9 cellular contexts compared by ENCODE assay signal in the genomic region with DNA sequence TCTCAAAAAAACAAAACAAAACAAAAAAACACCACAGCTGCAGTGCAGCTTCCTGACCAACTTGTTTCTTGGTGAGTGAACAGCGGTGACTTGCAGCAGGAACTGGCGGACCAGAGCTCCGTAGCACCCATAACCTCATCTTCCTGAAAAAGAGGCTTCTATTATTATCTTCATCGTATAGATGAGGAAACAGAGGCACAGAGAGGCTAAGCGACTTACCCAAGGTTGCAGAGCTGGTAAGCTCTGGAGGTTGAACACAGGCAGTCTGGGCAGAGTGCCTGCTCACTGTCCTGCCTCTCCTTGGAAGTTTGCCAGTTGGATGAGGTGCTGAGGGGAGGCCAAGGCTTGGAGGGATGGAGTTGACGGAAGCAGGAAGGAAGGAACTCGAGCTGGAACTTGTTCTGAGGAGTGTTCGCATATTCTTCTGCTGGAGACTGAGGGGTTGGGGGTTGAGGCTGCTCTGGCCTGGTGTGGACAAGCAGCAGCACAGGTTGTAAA. TPM values are rescaled to one million over a fixed set of nuclear protein-coding genes. Genes with fewer than 3 reads are reported as not detected.
DNase-seq lines count a peak whose midpoint lies in the region; ATAC-seq, FAIRE-seq and TF ChIP-seq lines count a peak whose summit lies in the region.
"Had no signal": no experiment of that assay in that cellular context is flagged by ENCODE, and none has a peak within 500 bp of the region (broad histone marks: within the 10 kb centered on the region; RNA-seq: fewer than 3 reads in every experiment).

No MANE protein-coding gene starts in this region.

- FAIRE-seq in frontal cortex (lab: Jason Lieb, UNC), result no peak

- no peak for TF ChIP-seq CTCF in testis (IDR thresholded peaks at IDR 0.05)

- H3K4me1 Mint-ChIP-seq in activated naive CD4-positive, alpha-beta T cell treated with anti-CD3 and anti-CD28 coated beads, Interleukin-2, amount 10 ng/mL, durations not matched to agents 7 days and 5 days, result peaks cover 10% of the 10 kb centered on the region
- H3K4me1 Mint-ChIP-seq in activated naive CD4-positive, alpha-beta T cell treated with anti-CD3 and anti-CD28 coated beads for 36 hours (ENCODE audit: low read depth), result peaks cover 14% of the 10 kb centered on the region

- no peaks in the 10 kb centered on the region for H3K9me3 ChIP-seq in effector memory CD4-positive, alpha-beta T cell (ENCODE audit: control insufficient read depth, low read length)
- no peaks in the 10 kb centered on the region for H3K9me3 ChIP-seq in testis

- no peak overlapping the region for H3K4me3 Mint-ChIP-seq in activated naive CD4-positive, alpha-beta T cell treated with anti-CD3 and anti-CD28 coated beads, Interleukin-2, amount 10 ng/mL, durations not matched to agents 7 days and 5 days
- H3K4me3 Mint-ChIP-seq in activated naive CD4-positive, alpha-beta T cell treated with anti-CD3 and anti-CD28 coated beads for 36 hours, result no peak overlapping the region

- peaks cover 29% of the 10 kb centered on the region for H3K27me3 Mint-ChIP-seq in activated naive CD4-positive, alpha-beta T cell treated with anti-CD3 and anti-CD28 coated beads, Interleukin-2, amount 10 ng/mL, durations not matched to agents 7 days and 5 days
- no peaks in the 10 kb centered on the region for H3K27me3 Mint-ChIP-seq in activated naive CD4-positive, alpha-beta T cell treated with anti-CD3 and anti-CD28 coated beads for 36 hours (ENCODE audit: low read depth)

- WGBS in testis, 2 donors, result 60 to 64% methylated on average over 8 of the region's 8 CpGs

- H3K4me3 ChIP-seq in effector memory CD4-positive, alpha-beta T cell (ENCODE audit: insufficient read depth, low read depth, low read length, poor library complexity, severe bottlenecking), result no peak overlapping the region
- no peak overlapping the region for H3K4me3 ChIP-seq in testis

- DNase-seq in activated naive CD4-positive, alpha-beta T cell treated with anti-CD3 and anti-CD28 coated beads, Interleukin-2, amount 10 ng/mL, durations not matched to agents 7 days and 5 days, result peak; percentile 38
- DNase-seq in activated naive CD4-positive, alpha-beta T cell treated with anti-CD3 and anti-CD28 coated beads for 36 hours, result no peak
- DNase-seq in NCI-H226, result peak; percentile 81
- no peak for DNase-seq in effector memory CD4-positive, alpha-beta T cell
- peak; percentile 32 for DNase-seq in testis
- DNase-seq in frontal cortex (ENCODE audit: low spot score in 2 of 2), result no peak

- no peaks in the 10 kb centered on the region for H3K36me3 Mint-ChIP-seq in activated naive CD4-positive, alpha-beta T cell treated with anti-CD3 and anti-CD28 coated beads, Interleukin-2, amount 10 ng/mL, durations not matched to agents 7 days and 5 days
- H3K36me3 Mint-ChIP-seq in activated naive CD4-positive, alpha-beta T cell treated with anti-CD3 and anti-CD28 coated beads for 36 hours (ENCODE audit: low read depth), result no peaks in the 10 kb centered on the region

- no peaks in the 10 kb centered on the region for H3K9me3 Mint-ChIP-seq in activated naive CD4-positive, alpha-beta T cell treated with anti-CD3 and anti-CD28 coated beads, Interleukin-2, amount 10 ng/mL, durations not matched to agents 7 days and 5 days
- H3K9me3 Mint-ChIP-seq in activated naive CD4-positive, alpha-beta T cell treated with anti-CD3 and anti-CD28 coated beads for 36 hours, result no peaks in the 10 kb centered on the region

- ATAC-seq in HG02623 (IDR thresholded peaks at IDR 0.05; ENCODE audit: unreplicated experiment), result no peak
- no peak for ATAC-seq in HG02642 (IDR thresholded peaks at IDR 0.05; ENCODE audit: poor library complexity, unreplicated experiment)

- CTCF ChIA-PET in activated naive CD4-positive, alpha-beta T cell treated with anti-CD3 and anti-CD28 coated beads, Interleukin-2, amount 10 ng/mL, durations not matched to agents 7 days and 5 days (lab: Charles Lee), result interaction anchor here (1.3 to 2.1 kb wide), 2 partner anchors 9 to 106 kb away, joined by 3 to 9 read pairs; no protein-coding TSS in a partner anchor
- CTCF ChIA-PET in activated naive CD4-positive, alpha-beta T cell treated with anti-CD3 and anti-CD28 coated beads for 36 hours (lab: Charles Lee), result interaction anchor here (1.0 to 2.7 kb wide), 4 partner anchors 9 to 31 kb away, joined by 3 to 12 read pairs (median 4); no protein-coding TSS in a partner anchor

- intact Hi-C loops in activated naive CD4-positive, alpha-beta T cell treated with anti-CD3 and anti-CD28 coated beads for 36 hours (cut with micrococcal nuclease), result no loop called here
- intact Hi-C loops in testis (cut with DNase I; ENCODE audit: low total_unique reads), result no loop called here

- H3K36me3 ChIP-seq in effector memory CD4-positive, alpha-beta T cell (ENCODE audit: control insufficient read depth, insufficient read depth, low read length), result no peaks in the 10 kb centered on the region
- no peaks in the 10 kb centered on the region for H3K36me3 ChIP-seq in testis (ENCODE audit: low read depth, missing control alignments)

- no peak for TF ChIP-seq POLR2A in testis (IDR thresholded peaks at IDR 0.05)

- peak overlapping the region; percentile 59 for H3K27ac Mint-ChIP-seq in activated naive CD4-positive, alpha-beta T cell treated with anti-CD3 and anti-CD28 coated beads, Interleukin-2, amount 10 ng/mL, durations not matched to agents 7 days and 5 days
- no peak overlapping the region for H3K27ac Mint-ChIP-seq in activated naive CD4-positive, alpha-beta T cell treated with anti-CD3 and anti-CD28 coated beads for 36 hours

- H3K27me3 ChIP-seq in effector memory CD4-positive, alpha-beta T cell (replicated peaks; ENCODE audit: control insufficient read depth, insufficient read depth, low read length, poor library complexity, severe bottlenecking), result no peaks in the 10 kb centered on the region
- no peaks in the 10 kb centered on the region for H3K27me3 ChIP-seq in testis

- peak overlapping the region; percentile 34 for H3K27ac ChIP-seq in effector memory CD4-positive, alpha-beta T cell (ENCODE audit: insufficient read depth, low read length, poor library complexity, severe bottlenecking)
- no peak overlapping the region for H3K27ac ChIP-seq in testis
- H3K27ac ChIP-seq: HL-60 had no signal

- peaks cover 11% of the 10 kb centered on the region for H3K4me1 ChIP-seq in effector memory CD4-positive, alpha-beta T cell (ENCODE audit: control insufficient read depth, insufficient read depth, low read length, poor library complexity, severe bottlenecking)
- no peaks in the 10 kb centered on the region for H3K4me1 ChIP-seq in testis

RNA-seq across cellular contexts. Expression of gene CCDC167, which starts 47.9 kb away (rescaled TPM):
- 10 to 100 TPM; 53.4 to 57.1 TPM for total RNA-seq in activated naive CD4-positive, alpha-beta T cell treated with anti-CD3 and anti-CD28 coated beads for 36 hours
- total RNA-seq in testis (10 to 100 TPM; 65.4 to 73.5 TPM), frontal cortex (17.5 TPM)
- polyA plus RNA-seq in testis (ENCODE audit: insufficient read depth, low read depth, low replicate concordance), result 65.2 TPM

Comparison
In these comparisons a context has a peak if more than half of its experiments do, and no peak if none do; other contexts are left out.
1. DNase-seq: peak in activated naive CD4-positive, alpha-beta T cell treated with anti-CD3 and anti-CD28 coated beads, Interleukin-2, amount 10 ng/mL, durations not matched to agents 7 days and 5 days (single experiment), NCI-H226 (single experiment) and testis (single experiment); none in activated naive CD4-positive, alpha-beta T cell treated with anti-CD3 and anti-CD28 coated beads for 36 hours (single experiment), effector memory CD4-positive, alpha-beta T cell (0 of 3) and frontal cortex (0 of 2).